In genomic region chr5:147452137-147452838, GRCh38 we compare ENCODE assay signal across 9 cellular contexts. TPM values are rescaled to one million over a fixed set of nuclear protein-coding genes. Genes with fewer than 3 reads are reported as not detected.
DNase-seq lines count a peak whose midpoint lies in the region; ATAC-seq and TF ChIP-seq lines count a peak whose summit lies in the region.
"Had no signal": no experiment of that assay in that cellular context is flagged by ENCODE, and none has a peak within 500 bp of the region (broad histone marks: within the 10 kb centered on the region; RNA-seq: fewer than 3 reads in every experiment).

No MANE protein-coding gene starts in this region.

- no peak for TF ChIP-seq POLR2A in lower leg skin (IDR thresholded peaks at IDR 0.05)

- TF ChIP-seq CTCF in activated B cell treated with CpG ODN at 0.5 μM for 24 hours (IDR thresholded peaks at IDR 0.05) (no peak), lower leg skin (IDR thresholded peaks at IDR 0.05) (no peak)

- H3K9me3 ChIP-seq in iPS-18a (ENCODE audit: control insufficient read depth, low read depth, low read length): no peaks in the 10 kb centered on the region
- H3K9me3 ChIP-seq: adrenal gland had no signal

- WGBS in lower leg skin, 2 donors: 18 to 27% methylated on average over 27 of the region's 27 CpGs

- POLR2A ChIA-PET in activated B cell treated with CpG ODN at 0.5 μM for 24 hours (lab: Charles Lee): no interaction called here

- peaks cover 62% of the 10 kb centered on the region for H3K4me1 ChIP-seq in iPS-18a (ENCODE audit: control insufficient read depth, low read depth, low read length)

- H3K9me3 Mint-ChIP-seq in activated B cell treated with CpG ODN at 0.5 μM for 24 hours: no peaks in the 10 kb centered on the region
- H3K9me3 Mint-ChIP-seq in stimulated activated naive B cell treated with anti-CD40 and anti-IgM and Interleukin-4, amounts not matched to agents 10 μg/mL and 1 μg/mL and 100 μg/mL, for 72 hours: no peaks in the 10 kb centered on the region

- intact Hi-C loops in activated B cell treated with CpG ODN at 0.5 μM for 24 hours (cut with micrococcal nuclease) (no loop called here), lower leg skin (cut with DNase I; ENCODE audit: low total_unique reads) (loop anchor here (5.0 kb wide), 1 partner anchor 125 kb away; no protein-coding TSS in a partner anchor)

- DNase-seq in NCI-H82 (lab: John Stamatoyannopoulos, UW): peak; percentile 51
- DNase-seq in NCI-H82 treated with DMSO at 0.1 percent for 48 hours (lab: John Stamatoyannopoulos, UW; ENCODE audit: unreplicated experiment): no peak
- DNase-seq in activated B cell treated with CpG ODN at 0.5 μM for 24 hours: no peak
- no peak for DNase-seq in stimulated activated naive B cell treated with anti-CD40 and anti-IgM and Interleukin-4, amounts not matched to agents 10 μg/mL and 1 μg/mL and 100 μg/mL, for 72 hours
- DNase-seq in lower leg skin (ENCODE audit: low spot score in 2 of 2): no peak

- ATAC-seq in activated B cell treated with CpG ODN at 0.5 μM for 24 hours (ENCODE audit: low read depth): no peak
- no peak for ATAC-seq in stimulated activated naive B cell treated with anti-CD40 and anti-IgM and Interleukin-4, amounts not matched to agents 10 μg/mL and 1 μg/mL and 100 μg/mL, for 72 hours (replicated peaks)
- ATAC-seq in HG03280 (IDR thresholded peaks at IDR 0.05; ENCODE audit: unreplicated experiment): no peak
- no peak for ATAC-seq in GM21447 (IDR thresholded peaks at IDR 0.05; ENCODE audit: unreplicated experiment)

- no peak overlapping the region for H3K27ac ChIP-seq in iPS-18a (ENCODE audit: low read length)

- peaks cover 1% of the 10 kb centered on the region for H3K36me3 ChIP-seq in iPS-18a (ENCODE audit: control insufficient read depth, low read depth, low read length)
- H3K36me3 ChIP-seq: adrenal gland had no signal

- H3K36me3 Mint-ChIP-seq in activated B cell treated with CpG ODN at 0.5 μM for 24 hours (ENCODE audit: low read depth): no peaks in the 10 kb centered on the region
- peaks cover 0 to 2% of the 10 kb centered on the region in 2 donors for H3K36me3 Mint-ChIP-seq in stimulated activated naive B cell treated with anti-CD40 and anti-IgM and Interleukin-4, amounts not matched to agents 10 μg/mL and 1 μg/mL and 100 μg/mL, for 72 hours

- CTCF ChIA-PET in activated B cell treated with CpG ODN at 0.5 μM for 24 hours (lab: Charles Lee): interaction anchor here (0.6 to 0.9 kb wide), 2 partner anchors 12 to 126 kb away, joined by 3 read pairs; no protein-coding TSS in a partner anchor

- H3K27me3 ChIP-seq in iPS-18a (ENCODE audit: control insufficient read depth, insufficient read depth, low read length): no peaks in the 10 kb centered on the region
- H3K27me3 ChIP-seq: adrenal gland had no signal

- peak overlapping the region; percentile 40 for H3K4me3 Mint-ChIP-seq in activated B cell treated with CpG ODN at 0.5 μM for 24 hours
- peak overlapping the region; percentile 67 to 93 for H3K4me3 Mint-ChIP-seq in stimulated activated naive B cell treated with anti-CD40 and anti-IgM and Interleukin-4, amounts not matched to agents 10 μg/mL and 1 μg/mL and 100 μg/mL, for 72 hours

- peaks cover 49% of the 10 kb centered on the region for H3K27me3 Mint-ChIP-seq in activated B cell treated with CpG ODN at 0.5 μM for 24 hours
- H3K27me3 Mint-ChIP-seq in stimulated activated naive B cell treated with anti-CD40 and anti-IgM and Interleukin-4, amounts not matched to agents 10 μg/mL and 1 μg/mL and 100 μg/mL, for 72 hours: peaks cover 60 to 69% of the 10 kb centered on the region in 2 donors

- no peak overlapping the region for H3K27ac Mint-ChIP-seq in activated B cell treated with CpG ODN at 0.5 μM for 24 hours
- H3K27ac Mint-ChIP-seq in stimulated activated naive B cell treated with anti-CD40 and anti-IgM and Interleukin-4, amounts not matched to agents 10 μg/mL and 1 μg/mL and 100 μg/mL, for 72 hours: no peak overlapping the region

- H3K4me1 Mint-ChIP-seq in activated B cell treated with CpG ODN at 0.5 μM for 24 hours: peaks cover 15% of the 10 kb centered on the region
- H3K4me1 Mint-ChIP-seq in stimulated activated naive B cell treated with anti-CD40 and anti-IgM and Interleukin-4, amounts not matched to agents 10 μg/mL and 1 μg/mL and 100 μg/mL, for 72 hours: peaks cover 9 to 23% of the 10 kb centered on the region in 2 donors

- peak overlapping the region; percentile 70 for H3K9ac ChIP-seq in iPS-18a (ENCODE audit: low read length)

- H3K4me3 ChIP-seq in iPS-18a (ENCODE audit: low read length) (peak overlapping the region; percentile 92), lower leg skin (ENCODE audit: low read depth, poor library complexity, severe bottlenecking) (no peak overlapping the region)

RNA-seq across cellular contexts. Expression of gene DPYSL3, which starts 57.6 kb away (rescaled TPM):
- total RNA-seq in activated B cell treated with CpG ODN at 0.5 μM for 24 hours: not detected in 2 replicates
- total RNA-seq in lower leg skin: 10 to 100 TPM in 2 of 4 donors, 1 to 10 TPM in 2; 7.1 to 32.2 (median 11.0) TPM
